Comparison of ENCODE assay signal across 13 cellular contexts in genomic region chr14:104536942-104537612, GRCh38. TPM values are rescaled to one million over a fixed set of nuclear protein-coding genes. Genes with fewer than 3 reads are reported as not detected.
DNase-seq lines count a peak whose midpoint lies in the region; ATAC-seq, FAIRE-seq and TF ChIP-seq lines count a peak whose summit lies in the region.
"Had no signal": no experiment of that assay in that cellular context is flagged by ENCODE, and none has a peak within 500 bp of the region (broad histone marks: within the 10 kb centered on the region; RNA-seq: fewer than 3 reads in every experiment).

No MANE protein-coding gene starts in this region.

- 0 out of 4 replicates have a peak, but pooled peaks cover 0 to 3% of the 10 kb centered on the region in 2 experiments for H3K9me3 ChIP-seq in H1 (ENCODE audit: insufficient read depth in 2 of 2, low read depth in 1 of 2, low read length in 1 of 2)

- H2AK5ac ChIP-seq in H1 (ENCODE audit: low read depth, low read length), result 0 out of 2 replicates have a peak overlapping the region, but pooled peaks have one; percentile 16

- no peaks in the 10 kb centered on the region for H3K23me2 ChIP-seq in H1 (ENCODE audit: low read depth, low read length)

- BruUV-seq in Calu3 (replicated peaks; lab: Mats Ljungman, UMichigan), result no TSS peak

- H3K56ac ChIP-seq in H1 (replicated peaks; ENCODE audit: insufficient read length, low read depth, low read length), result no peak overlapping the region

- no peak overlapping the region for H3K4me2 ChIP-seq in H1 (ENCODE audit: insufficient read depth in 1 of 2, low read depth in 2 of 2, low read length in 2 of 2)

- H4K20me1 ChIP-seq in H1 (replicated peaks in 1 of 2; ENCODE audit: control insufficient read depth in 1 of 2, insufficient read depth in 2 of 2, low read length in 2 of 2), result no peaks in the 10 kb centered on the region

- POLR2A ChIA-PET in H1 (lab: Charles Lee; ENCODE audit: partially characterized antibody), result no interaction called here

- no peak overlapping the region for H2BK5ac ChIP-seq in H1 (ENCODE audit: low read depth, low read length)

- H4K5ac ChIP-seq in H1 (ENCODE audit: insufficient read length, low read depth, low read length), result no peak overlapping the region

- H4K8ac ChIP-seq in H1 (ENCODE audit: extremely low read depth, insufficient read depth, low read length), result no peak overlapping the region

- CTCF ChIA-PET in Calu3 (lab: Charles Lee), result no interaction called here
- CTCF ChIA-PET in H1 (lab: Charles Lee; ENCODE audit: partially characterized antibody), result interaction anchor here (1.0 kb wide), 1 partner anchor 11 kb away, joined by 3 read pairs; no protein-coding TSS in a partner anchor

- H2BK120ac ChIP-seq in H1 (replicated peaks; ENCODE audit: low read depth, low read length), result no peak overlapping the region

- no peak overlapping the region for H3K4ac ChIP-seq in H1 (replicated peaks; ENCODE audit: insufficient read length, low read depth, low read length)

- no peak overlapping the region for H3K23ac ChIP-seq in H1 (ENCODE audit: insufficient read length)

- H3K4me1 ChIP-seq in H1 (replicated peaks in 1 of 4; ENCODE audit: control insufficient read depth in 3 of 4, insufficient read depth in 4 of 4, low read length in 3 of 4), result no peaks in the 10 kb centered on the region

- H2BK20ac ChIP-seq in H1 (ENCODE audit: low read length), result no peak overlapping the region

- no peak overlapping the region for H3K9ac ChIP-seq in H1 (replicated peaks in 1 of 4; ENCODE audit: extremely low read depth in 1 of 4, low read depth in 3 of 4, low read length in 3 of 4)

- no peak for TF ChIP-seq POLR2A in H1 (IDR thresholded peaks at IDR 0.05; ENCODE audit: control extremely low read depth in 1 of 2, low read depth in 2 of 2, low read length in 2 of 2)

- peaks cover 57% of the 10 kb centered on the region for H3K27me3 Mint-ChIP-seq in Calu3 (ENCODE audit: unreplicated experiment)
- peaks cover 11 to 22% of the 10 kb centered on the region in 2 donors for H3K27me3 Mint-ChIP-seq in natural killer cell treated with Interleukin-12 subunit alpha and Interleukin-12 subunit beta and Interleukin-15 and Interleukin-18, amount 100 ng/mL, for 72 hours
- peaks cover 7% of the 10 kb centered on the region for H3K27me3 Mint-ChIP-seq in stimulated activated naive CD8-positive, alpha-beta T cell treated with anti-CD3 and anti-CD28 coated beads, Interleukin-15, amount 100 ng/mL, for 72 hours

- WGBS in H1 (ENCODE audit: extremely low coverage in 1 of 2, insufficient coverage in 1 of 2, insufficient read length in 1 of 2, insufficient replicate concordance in 2 of 2, low coverage in 1 of 2, low lambda C conversion rate in 2 of 2, missing lambda C conversion rate in 1 of 2), 2 experiments, result 81% methylated on average over 8 of the region's 8 CpGs; no CpG with 5 or more reads in 1 of the 2 experiments

- no peak overlapping the region for H3K4me3 Mint-ChIP-seq in Calu3 (ENCODE audit: low read depth, unreplicated experiment)
- H3K4me3 Mint-ChIP-seq in natural killer cell treated with Interleukin-12 subunit alpha and Interleukin-12 subunit beta and Interleukin-15 and Interleukin-18, amount 100 ng/mL, for 72 hours, result no peak overlapping the region
- H3K4me3 Mint-ChIP-seq in stimulated activated naive CD8-positive, alpha-beta T cell treated with anti-CD3 and anti-CD28 coated beads, Interleukin-15, amount 100 ng/mL, for 72 hours, result no peak overlapping the region
- H3K4me3 Mint-ChIP-seq: activated CD4-positive, alpha-beta T cell treated with anti-CD3 and anti-CD28 coated beads, Interleukin-2, amount 10 ng/mL, durations not matched to agents 24 days and 14 days had no signal

- H2BK12ac ChIP-seq in H1 (ENCODE audit: low read depth, low read length), result no peak overlapping the region

- no peak for TF ChIP-seq EP300 in H1 (IDR thresholded peaks at IDR 0.05; ENCODE audit: borderline replicate concordance in 1 of 2, low read depth in 2 of 2, low read length in 2 of 2)

- H3K27ac ChIP-seq in H1 (ENCODE audit: low read depth, low read length), result no peak overlapping the region

- peak; percentile 70 for FAIRE-seq in H1 (lab: Jason Lieb, UNC)

- no peak overlapping the region for H2AFZ ChIP-seq in H1 (ENCODE audit: low read length)

- H3K36me3 Mint-ChIP-seq in Calu3 (ENCODE audit: insufficient read depth, unreplicated experiment), result no peaks in the 10 kb centered on the region
- no peaks in the 10 kb centered on the region for H3K36me3 Mint-ChIP-seq in natural killer cell treated with Interleukin-12 subunit alpha and Interleukin-12 subunit beta and Interleukin-15 and Interleukin-18, amount 100 ng/mL, for 72 hours

- H3K27ac Mint-ChIP-seq in Calu3 (ENCODE audit: unreplicated experiment), result no peak overlapping the region
- no peak overlapping the region for H3K27ac Mint-ChIP-seq in natural killer cell treated with Interleukin-12 subunit alpha and Interleukin-12 subunit beta and Interleukin-15 and Interleukin-18, amount 100 ng/mL, for 72 hours
- H3K27ac Mint-ChIP-seq in stimulated activated naive CD8-positive, alpha-beta T cell treated with anti-CD3 and anti-CD28 coated beads, Interleukin-15, amount 100 ng/mL, for 72 hours, result no peak overlapping the region
- H3K27ac Mint-ChIP-seq: activated CD4-positive, alpha-beta T cell treated with anti-CD3 and anti-CD28 coated beads, Interleukin-2, amount 10 ng/mL, durations not matched to agents 24 days and 14 days had no signal

- TF ChIP-seq CTCF in Calu3 (IDR thresholded peaks at IDR 0.05; ENCODE audit: unreplicated experiment) (no peak), H1 (IDR thresholded peaks at IDR 0.05; ENCODE audit: control extremely low read depth in 1 of 3, insufficient read depth in 1 of 3, low read depth in 1 of 3, low read length in 3 of 3) (no peak)

- no peaks in the 10 kb centered on the region for H3K36me3 ChIP-seq in H1 (ENCODE audit: control insufficient read depth in 2 of 4, insufficient read depth in 4 of 4, low read length in 3 of 4)

- H3K14ac ChIP-seq in H1 (ENCODE audit: insufficient read length), result no peak overlapping the region

- intact Hi-C loops in Calu3 (cut with micrococcal nuclease; ENCODE audit: unreplicated experiment), result no loop called here

- ATAC-seq in natural killer cell treated with Interleukin-12 subunit alpha and Interleukin-12 subunit beta and Interleukin-15 and Interleukin-18, amount 100 ng/mL, for 72 hours, result no peak
- no peak for ATAC-seq in GM18498 (IDR thresholded peaks at IDR 0.05; ENCODE audit: unreplicated experiment)
- ATAC-seq in stimulated activated naive CD8-positive, alpha-beta T cell treated with anti-CD3 and anti-CD28 coated beads, Interleukin-15, amount 100 ng/mL, for 72 hours, result no peak

- H3K79me2 ChIP-seq in H1 (ENCODE audit: control insufficient read depth in 1 of 2, insufficient read depth in 2 of 2, low read length in 2 of 2), result no peaks in the 10 kb centered on the region

- no peak overlapping the region for H4K91ac ChIP-seq in H1 (replicated peaks; ENCODE audit: insufficient read length, low read length)

- H3K4me3 ChIP-seq in H1 (ENCODE audit: extremely low read depth in 1 of 4, insufficient read depth in 2 of 4, low read depth in 3 of 4, low read length in 4 of 4), result no peak overlapping the region

- H3K9me3 Mint-ChIP-seq in Calu3 (ENCODE audit: low read depth, unreplicated experiment), result no peaks in the 10 kb centered on the region
- no peaks in the 10 kb centered on the region for H3K9me3 Mint-ChIP-seq in natural killer cell treated with Interleukin-12 subunit alpha and Interleukin-12 subunit beta and Interleukin-15 and Interleukin-18, amount 100 ng/mL, for 72 hours
- H3K9me3 Mint-ChIP-seq in stimulated activated naive CD8-positive, alpha-beta T cell treated with anti-CD3 and anti-CD28 coated beads, Interleukin-15, amount 100 ng/mL, for 72 hours, result no peaks in the 10 kb centered on the region
- H3K9me3 Mint-ChIP-seq: activated CD4-positive, alpha-beta T cell treated with anti-CD3 and anti-CD28 coated beads, Interleukin-2, amount 10 ng/mL, durations not matched to agents 24 days and 14 days had no signal

- H3K4me1 Mint-ChIP-seq in Calu3 (ENCODE audit: low read depth, unreplicated experiment), result no peaks in the 10 kb centered on the region
- peaks cover 0 to 2% of the 10 kb centered on the region in 2 donors for H3K4me1 Mint-ChIP-seq in natural killer cell treated with Interleukin-12 subunit alpha and Interleukin-12 subunit beta and Interleukin-15 and Interleukin-18, amount 100 ng/mL, for 72 hours (ENCODE audit: low read depth in 2 of 2)
- H3K4me1 Mint-ChIP-seq in stimulated activated naive CD8-positive, alpha-beta T cell treated with anti-CD3 and anti-CD28 coated beads, Interleukin-15, amount 100 ng/mL, for 72 hours, result no peaks in the 10 kb centered on the region

- no peak for TF ChIP-seq RAD21 in H1 (IDR thresholded peaks at IDR 0.05 in 1 of 2, conservative IDR thresholded peaks at IDR 0.05 in 1 of 2; ENCODE audit: low read depth in 2 of 2, low read length in 2 of 2)

- H3K79me1 ChIP-seq in H1 (ENCODE audit: low read depth, low read length), result no peaks in the 10 kb centered on the region

- H3K27me3 ChIP-seq in H1 (replicated peaks in 1 of 4; ENCODE audit: control insufficient read depth in 3 of 4, extremely low read depth in 1 of 4, insufficient read depth in 3 of 4, low read length in 3 of 4), result no peaks in the 10 kb centered on the region

- no peak overlapping the region for H3K18ac ChIP-seq in H1 (ENCODE audit: extremely low read depth, low read length)

- no peak overlapping the region for H2BK15ac ChIP-seq in H1 (ENCODE audit: low read length)

- DNase-seq in Calu3 (peak; percentile 39), LHCN-M2 (ENCODE audit: low read depth) (peak; percentile 1), H1 (ENCODE audit: low read depth in 1 of 2, low spot score in 2 of 2) (no peak), activated T-cell treated with anti-CD3 and anti-CD28 coated beads for 4 hours (no peak)
- DNase-seq in natural killer cell treated with Interleukin-12 subunit alpha and Interleukin-12 subunit beta and Interleukin-15 and Interleukin-18, amount 100 ng/mL, for 72 hours (ENCODE audit: low spot score), result peak; percentile 41
- no peak for DNase-seq in NK-92 treated with Interleukin-12 subunit alpha and Interleukin-12 subunit beta, amount 100 ng/mL, for 24 hours (lab: John Stamatoyannopoulos, UW)
- DNase-seq in stimulated activated naive CD8-positive, alpha-beta T cell treated with anti-CD3 and anti-CD28 coated beads, Interleukin-15, amount 100 ng/mL, for 72 hours, result no peak
- DNase-seq: activated CD4-positive, alpha-beta T cell treated with anti-CD3 and anti-CD28 coated beads, Interleukin-2, amount 10 ng/mL, durations not matched to agents 24 days and 14 days; activated naive CD4-positive, alpha-beta T cell; hypothalamus; NCI-H524 treated with DMSO at 0.1 percent for 48 hours had no signal

RNA-seq across cellular contexts. Expression of gene C14orf180, which starts 42.5 kb away (rescaled TPM):
- total RNA-seq in Calu3 (2022) (not detected in 2 replicates), LHCN-M2 (2014; rRNA removed) (not detected in 2 replicates)
- polyA plus RNA-seq in LHCN-M2 (2012), result not detected
- not detected in 2 replicates for total RNA-seq in H1 (2021; fragmentation: NEBNext Ultra II Directional; extraction: Animal tissue kit (Norgen Biotek cat#: 25700))
- not detected in 2 replicates for polyA plus RNA-seq in H1 (2011; rRNA removed)
- not detected for polyA plus RNA-seq in H1 (2011; cell fraction: cytosol; rRNA removed)
- polyA plus RNA-seq in H1 (2011; cell fraction: nucleus; rRNA removed), result not detected
- polyA plus RNA-seq in H1 (2012, experiment 1 of 2), result not detected in 4 replicates
- not detected for polyA plus RNA-seq in H1 (2012, experiment 2 of 2)
- polyA plus RNA-seq in H1 (2013, experiment 1 of 2), result not detected
- polyA plus RNA-seq in H1 (2013, experiment 2 of 2), result not detected
- polyA minus RNA-seq in H1 (2011; rRNA and poly(A)+ RNA removed), result not detected in 2 replicates
- polyA minus RNA-seq in H1 (2011; cell fraction: cytosol; rRNA and poly(A)+ RNA removed), result not detected
- polyA minus RNA-seq in H1 (2011; cell fraction: nucleus; rRNA and poly(A)+ RNA removed), result not detected
- not detected for total RNA-seq in natural killer cell treated with Interleukin-12 subunit alpha and Interleukin-12 subunit beta and Interleukin-15 and Interleukin-18, amount 100 ng/mL, for 72 hours
- total RNA-seq: activated CD4-positive, alpha-beta T cell treated with anti-CD3 and anti-CD28 coated beads, Interleukin-2, amount 10 ng/mL, durations not matched to agents 24 days and 14 days; SK-MEL-5 had no signal

Comparison
In these comparisons a context has a peak if more than half of its experiments do, and no peak if none do; other contexts are left out.
1. DNase-seq: peak in Calu3 (single experiment), LHCN-M2 (single experiment) and natural killer cell treated with Interleukin-12 subunit alpha and Interleukin-12 subunit beta and Interleukin-15 and Interleukin-18, amount 100 ng/mL, for 72 hours (single experiment); none in H1 (0 of 2), NK-92 treated with Interleukin-12 subunit alpha and Interleukin-12 subunit beta, amount 100 ng/mL, for 24 hours (single experiment), activated T-cell treated with anti-CD3 and anti-CD28 coated beads for 4 hours (single experiment) and stimulated activated naive CD8-positive, alpha-beta T cell treated with anti-CD3 and anti-CD28 coated beads, Interleukin-15, amount 100 ng/mL, for 72 hours (0 of 2).